Comparison of ENCODE assay signal across 13 cellular contexts in the genomic region with DNA sequence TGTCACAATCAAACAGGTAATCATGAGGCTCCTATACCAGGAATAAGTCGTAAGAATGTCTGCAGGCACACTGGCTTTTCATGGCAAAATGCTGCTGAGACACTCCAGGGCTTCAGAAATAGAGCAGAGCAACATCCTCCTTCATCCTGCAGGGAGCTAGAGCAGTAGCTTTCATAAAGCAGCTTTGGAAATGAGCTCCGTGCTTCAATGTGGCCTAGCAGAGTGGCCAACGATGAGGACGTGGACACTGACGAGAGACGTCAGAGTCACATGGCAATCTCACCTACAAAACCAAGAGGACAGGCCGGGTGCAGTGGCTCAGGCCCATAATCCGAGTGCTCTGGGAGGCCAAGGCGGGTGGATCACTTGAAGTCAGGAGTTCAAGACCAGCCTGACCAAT. TPM values are rescaled to one million over a fixed set of nuclear protein-coding genes. Genes with fewer than 3 reads are reported as not detected.
DNase-seq lines count a peak whose midpoint lies in the region; TF ChIP-seq lines count a peak whose summit lies in the region.
"Had no signal": no experiment of that assay in that cellular context is flagged by ENCODE, and none has a peak within 500 bp of the region (broad histone marks: within the 10 kb centered on the region; RNA-seq: fewer than 3 reads in every experiment).

No MANE protein-coding gene starts in this region.

- intact Hi-C loops in PC-9 (cut with micrococcal nuclease; ENCODE audit: unreplicated experiment): no loop called here

- no peak for TF ChIP-seq CTCF in PC-9 (conservative IDR thresholded peaks at IDR 0.05)

- H4K20me1 ChIP-seq in PC-9 (ENCODE audit: insufficient read depth): no peaks in the 10 kb centered on the region; the same call in 1 of the 2 replicates
- H4K20me1 ChIP-seq: BLaER1 had no signal

- H3K27ac ChIP-seq in caudate nucleus (ENCODE audit: low read depth, low read length) (peak overlapping the region; percentile 96), substantia nigra (ENCODE audit: low read depth, low read length, poor library complexity, severe bottlenecking) (peak overlapping the region; percentile 92), PC-9 (no peak overlapping the region)
- H3K27ac ChIP-seq: BLaER1 had no signal

- H3K36me3 ChIP-seq in PC-9 (ENCODE audit: low read depth): no peaks in the 10 kb centered on the region
- H3K36me3 ChIP-seq: BLaER1 had no signal

- H3K4me3 ChIP-seq in PC-9: no peak overlapping the region
- H3K4me3 ChIP-seq: BLaER1 had no signal

- no peaks in the 10 kb centered on the region for H3K9me3 ChIP-seq in PC-9 (ENCODE audit: insufficient read depth, low read depth)
- H3K9me3 ChIP-seq: BLaER1, Caco-2 had no signal

- H3K27me3 ChIP-seq in PC-9 (ENCODE audit: insufficient read depth, low read depth): no peaks in the 10 kb centered on the region

- H3K4me2 ChIP-seq in PC-9: no peak overlapping the region
- H3K4me2 ChIP-seq: BLaER1 had no signal

- BruUV-seq in PC-9 (replicated peaks; lab: Mats Ljungman, UMichigan): no TSS peak

- H3K79me2 ChIP-seq in PC-9 (ENCODE audit: low read depth): peaks cover 79% of the 10 kb centered on the region

- POLR2A ChIA-PET in PC-9 (lab: Charles Lee; ENCODE audit: unreplicated experiment): interaction anchor here (0.6 kb wide), 1 partner anchor 18 kb away, joined by 3 read pairs; no protein-coding TSS in a partner anchor

- H2AFZ ChIP-seq in PC-9: no peak overlapping the region

- H3K9me2 ChIP-seq in PC-9 (ENCODE audit: insufficient read depth): no peaks in the 10 kb centered on the region

- DNase-seq in G401 (ENCODE audit: low spot score) (peak; percentile 32), caudate nucleus (lab: John Stamatoyannopoulos, UW) (peak in 2 of 61 donors; percentile 44 to 49), globus pallidus (ENCODE audit: low spot score) (peak; percentile 47), substantia nigra (lab: John Stamatoyannopoulos, UW) (no peak), NCI-H748 treated with DMSO at 0.1 percent for 48 hours (lab: John Stamatoyannopoulos, UW) (no peak), OCI-M2 (lab: John Stamatoyannopoulos, UW; ENCODE audit: unreplicated experiment) (no peak), PC-9 (no peak)
- DNase-seq: 8988T; AML-193; Caco-2; CD8-positive, alpha-beta memory T cell; DMS53 had no signal

- peaks cover 27% of the 10 kb centered on the region for H3K4me1 ChIP-seq in PC-9 (replicated peaks; ENCODE audit: insufficient read depth)
- H3K4me1 ChIP-seq: BLaER1, Caco-2 had no signal

- CTCF ChIA-PET in PC-9 (lab: Charles Lee): no interaction called here

- in situ Hi-C loops in G401 (cut with HindIII; ENCODE audit: low sequenced_read_pairs): no loop called here

- H3F3A ChIP-seq in PC-9 (ENCODE audit: insufficient read depth, low read depth): peaks cover 15% of the 10 kb centered on the region; the same call in 1 of the 2 replicates

RNA-seq across cellular contexts. Expression of gene COBL, which starts 9.8 kb away (rescaled TPM):
- not detected in 2 replicates for total RNA-seq in G401 (2014; rRNA removed; shearing (Covaris generic))
- 49.4 and 51.4 TPM in 2 replicates for total RNA-seq in PC-9 (2021)
- total RNA-seq: CD8-positive, alpha-beta memory T cell had no signal

Comparison
In these comparisons a context has a peak if more than half of its experiments do, and no peak if none do; other contexts are left out.
1. DNase-seq: peak in G401 (single experiment) and globus pallidus (single experiment); none in substantia nigra (0 of 49), NCI-H748 treated with DMSO at 0.1 percent for 48 hours (single experiment), OCI-M2 (single experiment) and PC-9 (0 of 2).
2. RNA of gene COBL, which starts 9.8 kb away (total RNA-seq): 49.4 to 51.4 TPM in PC-9; not detected in G401; every median in the first group is over 10 times any median in the second.